Comparison of ENCODE assay signal across 22 cellular contexts in genomic region chr12:2586159-2587035, GRCh38.
DNase-seq lines count a peak whose midpoint lies in the region; ATAC-seq and TF ChIP-seq lines count a peak whose summit lies in the region.
"Had no signal": no experiment of that assay in that cellular context is flagged by ENCODE, and none has a peak within 500 bp of the region (broad histone marks: within the 10 kb centered on the region; RNA-seq: fewer than 3 reads in every experiment).

No MANE protein-coding gene starts in this region.

- no peak overlapping the region for H2BK5ac ChIP-seq in H9 (ENCODE audit: insufficient read length, low read length)

- H2BK120ac ChIP-seq in H9 (ENCODE audit: low read depth, low read length, poor library complexity, severe bottlenecking): no peak overlapping the region

- no peak overlapping the region for H2BK12ac ChIP-seq in H9 (ENCODE audit: insufficient read length, low read depth, low read length)

- peaks cover 20 to 25% of the 10 kb centered on the region in 2 experiments for H3K4me1 Mint-ChIP-seq in H9
- H3K4me1 Mint-ChIP-seq: activated CD4-positive, alpha-beta T cell treated with anti-CD3 and anti-CD28 coated beads for 36 hours; IgD-negative memory B cell had no signal

- no peaks in the 10 kb centered on the region for H3K79me2 ChIP-seq in H9 (ENCODE audit: insufficient read depth, low read length)

- H2AK5ac ChIP-seq in H9 (ENCODE audit: insufficient read length, low read length): no peak overlapping the region

- H3K27me3 Mint-ChIP-seq in H9 (ENCODE audit: low read depth): peaks cover 78% of the 10 kb centered on the region

- DNase-seq in H9: peak; percentile 62
- peak; percentile 75 for DNase-seq in NCI-H69 (lab: John Stamatoyannopoulos, UW)
- DNase-seq in iPS-NIHi7 (ENCODE audit: extremely low spot score): peak; percentile 73
- no peak for DNase-seq in foreskin fibroblast
- no peak for DNase-seq in HK-2 (ENCODE audit: unreplicated experiment)
- DNase-seq in ascending aorta (ENCODE audit: low spot score in 2 of 2): no peak
- DNase-seq: activated CD4-positive, alpha-beta T cell treated with anti-CD3 and anti-CD28 coated beads for 36 hours; foreskin keratinocyte; NCI-H526 treated with DMSO at 0.1 percent for 48 hours; right cardiac atrium; RPMI8226; stimulated activated CD4-positive, alpha-beta T cell treated with anti-CD3 and anti-CD28 coated beads, Interleukin-2, amount 100 ng/mL, for 24 hours; stimulated activated CD8-positive, alpha-beta memory T cell treated with anti-CD3 and anti-CD28 coated beads, Interleukin-4, amount 100 ng/mL, for 48 hours; T-helper 2 cell had no signal

- no CpG with 5 or more reads among the region's 11 CpGs for WGBS in H9 (ENCODE audit: extremely low coverage, insufficient read length, low lambda C conversion rate)

- no peaks in the 10 kb centered on the region for H3K36me3 ChIP-seq in BLaER1
- H3K36me3 ChIP-seq in ascending aorta: peaks cover 49 to 68% of the 10 kb centered on the region in 2 donors
- H3K36me3 ChIP-seq: breast epithelium, HAP-1 had no signal

- H4K5ac ChIP-seq in H9 (ENCODE audit: insufficient read length, low read depth, low read length): no peak overlapping the region

- H2BK15ac ChIP-seq in H9 (ENCODE audit: low read depth, low read length): no peak overlapping the region

- H3K4me3 ChIP-seq in BLaER1 (no peak overlapping the region), foreskin fibroblast (ENCODE audit: low read depth in 1 of 2, low read length in 2 of 2) (no peak overlapping the region), ascending aorta (no peak overlapping the region)
- H3K4me3 ChIP-seq: breast epithelium, HAP-1, lung, thoracic aorta had no signal

- peaks cover 0 to 1% (median 0%) of the 10 kb centered on the region in 3 experiments; a peak in 2 of 7 replicates for H3K36me3 Mint-ChIP-seq in H9 (ENCODE audit: insufficient read depth in 1 of 3, low read depth in 3 of 3)
- H3K36me3 Mint-ChIP-seq: activated naive CD4-positive, alpha-beta T cell treated with anti-CD3 and anti-CD28 coated beads, Interleukin-2, amount 50 U/mL, for 24 hours; IgD-negative memory B cell had no signal

- H3K4me2 ChIP-seq in BLaER1 (peak overlapping the region; percentile 53), H9 (ENCODE audit: insufficient read depth, insufficient read length, low read length) (no peak overlapping the region)

- no peaks in the 10 kb centered on the region for H3K79me1 ChIP-seq in H9 (ENCODE audit: insufficient read depth, low read depth, low read length, poor library complexity, severe bottlenecking)

- intact Hi-C loops in ascending aorta (cut with DNase I): no loop called here

- H4K20me1 ChIP-seq in BLaER1: no peaks in the 10 kb centered on the region
- no peaks in the 10 kb centered on the region for H4K20me1 ChIP-seq in H9 (ENCODE audit: control insufficient read depth, insufficient read depth, insufficient read length)

- no peak overlapping the region for H3K14ac ChIP-seq in H9 (ENCODE audit: insufficient read depth, low read length)

- H3K23me2 ChIP-seq in H9 (ENCODE audit: insufficient read length, low read depth, low read length, poor library complexity, severe bottlenecking): peaks cover 6% of the 10 kb centered on the region

- H3T11ph ChIP-seq in H9 (ENCODE audit: low read length): no peak overlapping the region

- H3K9ac ChIP-seq in BLaER1 (no peak overlapping the region), H9 (ENCODE audit: extremely low read depth, insufficient read length, low read length) (no peak overlapping the region)

- no peak overlapping the region for H4K91ac ChIP-seq in H9 (ENCODE audit: insufficient read length, low read depth, low read length)

- no peaks in the 10 kb centered on the region for H3K9me3 ChIP-seq in BLaER1
- no peaks in the 10 kb centered on the region for H3K9me3 ChIP-seq in H9 (ENCODE audit: control insufficient read depth, low read depth, low read length)
- H3K9me3 ChIP-seq in ascending aorta: no peaks in the 10 kb centered on the region
- H3K9me3 ChIP-seq: HAP-1, thoracic aorta had no signal

- H3K27me3 ChIP-seq in BLaER1 (peaks cover 21% of the 10 kb centered on the region), H9 (ENCODE audit: insufficient read depth, low read length) (peaks cover 7% of the 10 kb centered on the region; the same call in 1 of the 2 replicates), ascending aorta (no peaks in the 10 kb centered on the region)
- H3K27me3 ChIP-seq: breast epithelium had no signal

- no peak overlapping the region for H2BK20ac ChIP-seq in H9 (ENCODE audit: low read depth, low read length, poor library complexity, severe bottlenecking)

- no peak overlapping the region for H3K4ac ChIP-seq in H9 (ENCODE audit: low read depth, low read length)

- H3K27ac ChIP-seq in BLaER1 (no peak overlapping the region), H9 (ENCODE audit: insufficient read length, low read depth, low read length) (no peak overlapping the region), ascending aorta (no peak overlapping the region)
- H3K27ac ChIP-seq: breast epithelium, foreskin keratinocyte, thoracic aorta had no signal

- no peak overlapping the region for H3K4me3 Mint-ChIP-seq in H9
- H3K4me3 Mint-ChIP-seq: activated CD4-positive, alpha-beta T cell treated with anti-CD3 and anti-CD28 coated beads for 36 hours; activated naive CD4-positive, alpha-beta T cell treated with anti-CD3 and anti-CD28 coated beads, Interleukin-2, amount 50 U/mL, for 24 hours; IgD-negative memory B cell had no signal

- no peak for TF ChIP-seq CTCF in H9 (conservative IDR thresholded peaks at IDR 0.05)
- no peak for TF ChIP-seq CTCF in foreskin fibroblast (IDR thresholded peaks at IDR 0.05; ENCODE audit: low read depth, low read length)
- TF ChIP-seq CTCF in ascending aorta (IDR thresholded peaks at IDR 0.05): no peak

- no peak overlapping the region for H3K23ac ChIP-seq in H9 (ENCODE audit: insufficient read length, low read depth, low read length)

- no peak overlapping the region for H4K8ac ChIP-seq in H9 (replicated peaks; ENCODE audit: insufficient read length, low read depth, low read length)

- peaks cover 1% of the 10 kb centered on the region in 2 experiments; a peak in 2 of 5 replicates for H3K9me3 Mint-ChIP-seq in H9
- H3K9me3 Mint-ChIP-seq: activated naive CD4-positive, alpha-beta T cell treated with anti-CD3 and anti-CD28 coated beads, Interleukin-2, amount 50 U/mL, for 24 hours had no signal

- H3K27ac Mint-ChIP-seq in H9: peak overlapping the region in 1 of 3 experiments; percentile 59; a peak in 3 of 7 replicates
- H3K27ac Mint-ChIP-seq: activated CD4-positive, alpha-beta T cell treated with anti-CD3 and anti-CD28 coated beads for 36 hours; activated naive CD4-positive, alpha-beta T cell treated with anti-CD3 and anti-CD28 coated beads, Interleukin-2, amount 50 U/mL, for 24 hours; IgD-negative memory B cell had no signal

- H3K4me1 ChIP-seq in BLaER1 (peaks cover 14% of the 10 kb centered on the region), H9 (ENCODE audit: insufficient read depth, low read length) (peaks cover 9% of the 10 kb centered on the region; the same call in 1 of the 2 replicates), ascending aorta (peaks cover 0 to 6% of the 10 kb centered on the region in 2 donors)
- H3K4me1 ChIP-seq: foreskin keratinocyte, HAP-1 had no signal

- H2AFZ ChIP-seq in H9 (ENCODE audit: low read length): no peak overlapping the region

- no peak for ATAC-seq in HG03095 (IDR thresholded peaks at IDR 0.05; ENCODE audit: unreplicated experiment)
- ATAC-seq: activated CD4-positive, alpha-beta T cell treated with anti-CD3 and anti-CD28 coated beads for 36 hours; foreskin keratinocyte had no signal

- H3K56ac ChIP-seq in H9 (ENCODE audit: insufficient read length, low read depth, low read length): no peak overlapping the region

- H3K18ac ChIP-seq in H9 (ENCODE audit: insufficient read length, low read depth, low read length): no peak overlapping the region

Comparison
In these comparisons a context has a peak if more than half of its experiments do, and no peak if none do; other contexts are left out.
1. DNase-seq: peak in H9 (single experiment), NCI-H69 (single experiment) and iPS-NIHi7 (single experiment); none in foreskin fibroblast (0 of 2), HK-2 (single experiment) and ascending aorta (0 of 2).